ENCODE assay signal across 1 cellular context in the genomic region with DNA sequence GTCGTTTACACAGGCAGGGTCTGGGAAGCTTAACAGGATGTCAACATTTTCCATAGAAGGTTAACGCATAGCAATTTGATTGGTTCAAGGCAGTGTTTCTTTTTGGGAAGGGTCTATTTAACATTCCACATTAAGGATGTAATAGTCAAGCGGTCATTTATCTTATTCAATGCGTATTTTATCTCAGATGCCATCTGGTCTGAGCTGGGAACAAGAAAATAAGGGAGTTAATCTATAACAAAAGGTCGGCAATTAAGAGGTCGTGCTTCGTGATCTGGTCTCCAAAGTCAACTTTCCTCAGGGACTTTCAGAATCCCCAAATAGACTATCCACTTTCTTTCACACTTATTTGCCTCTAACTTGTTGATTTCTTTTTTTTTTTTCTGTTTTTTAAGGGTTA.
TF ChIP-seq lines count a peak whose summit lies in the region.

No MANE protein-coding gene starts in this region.

TF ChIP-seq in HCT116, 20 proteins besides CTCF, POLR2A, EP300 and RAD21 (continued from another document):
- no peak for TF ChIP-seq MAX (IDR thresholded peaks at IDR 0.05)
